In the genomic region with DNA sequence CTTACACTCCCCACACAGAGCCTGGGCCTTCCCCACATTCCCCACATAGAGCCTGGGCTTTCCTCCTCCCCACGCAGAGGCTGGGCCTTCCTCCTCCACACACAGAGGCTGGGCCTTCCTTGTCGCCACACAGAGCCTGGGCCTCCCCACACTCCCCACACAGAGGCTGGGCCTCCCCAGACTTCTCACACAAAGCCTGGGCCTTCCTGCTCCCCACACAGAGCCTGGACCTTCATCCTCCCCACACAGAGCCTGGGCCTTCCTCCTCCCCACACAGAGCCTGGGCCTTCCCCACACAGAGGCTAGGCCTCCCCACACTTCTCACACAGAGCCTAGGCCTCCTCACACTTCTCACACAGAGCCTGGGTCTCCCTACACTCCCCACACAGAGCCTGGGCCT, we compare ENCODE assay signal across 10 cellular contexts. TPM values are rescaled to one million over a fixed set of nuclear protein-coding genes. Genes with fewer than 3 reads are reported as not detected.
A peak's percentile ranks its signal among the peaks of the same experiment; 100 is the strongest.
DNase-seq lines count a peak whose midpoint lies in the region; ATAC-seq and TF ChIP-seq lines count a peak whose summit lies in the region.
"Not testable (repeated sequence)": the region's sequence is repeated elsewhere in the genome, so short reads cannot be mapped to it uniquely, and the experiment has no call there.
"Had no signal": no experiment of that assay in that cellular context is flagged by ENCODE, and none has a peak within 500 bp of the region (broad histone marks: within the 10 kb centered on the region; RNA-seq: fewer than 3 reads in every experiment).

No MANE protein-coding gene starts in this region.

- H3K4me3 Mint-ChIP-seq in activated CD4-positive, alpha-beta memory T cell treated with anti-CD3 and anti-CD28 coated beads for 36 hours; central memory CD8-positive, alpha-beta T cell: not testable (repeated sequence)
- H3K4me3 Mint-ChIP-seq in stimulated activated naive CD8-positive, alpha-beta T cell treated with anti-CD3 and anti-CD28 coated beads, Interleukin-15, amount 100 ng/mL, for 72 hours = peak overlapping the region; percentile 12 to 30

- H3K27me3 Mint-ChIP-seq in activated CD4-positive, alpha-beta memory T cell treated with anti-CD3 and anti-CD28 coated beads for 36 hours; central memory CD8-positive, alpha-beta T cell; stimulated activated naive CD8-positive, alpha-beta T cell treated with anti-CD3 and anti-CD28 coated beads, Interleukin-15, amount 100 ng/mL, for 72 hours: not testable (repeated sequence)

- POLR2A ChIA-PET in activated CD4-positive, alpha-beta memory T cell treated with anti-CD3 and anti-CD28 coated beads for 36 hours (lab: Charles Lee) = not testable (repeated sequence)

- not testable (repeated sequence) for H3K36me3 Mint-ChIP-seq in activated CD4-positive, alpha-beta memory T cell treated with anti-CD3 and anti-CD28 coated beads for 36 hours; activated naive CD4-positive, alpha-beta T cell treated with anti-CD3 and anti-CD28 coated beads, Interleukin-2, amount 50 U/mL, for 72 hours; central memory CD8-positive, alpha-beta T cell (ENCODE audit: insufficient read depth)

- H3K23ac ChIP-seq in mesendoderm (ENCODE audit: low read length) = not testable (repeated sequence)

- not testable (repeated sequence) for H4K5ac ChIP-seq in mesendoderm (ENCODE audit: low read length)

- H2BK15ac ChIP-seq in mesendoderm (replicated peaks; ENCODE audit: low read depth) = not testable (repeated sequence)

- H3K9me3 Mint-ChIP-seq in activated CD4-positive, alpha-beta memory T cell treated with anti-CD3 and anti-CD28 coated beads for 36 hours; activated naive CD4-positive, alpha-beta T cell treated with anti-CD3 and anti-CD28 coated beads, Interleukin-2, amount 50 U/mL, for 72 hours; central memory CD8-positive, alpha-beta T cell: not testable (repeated sequence)
- peaks cover 4 to 29% of the 10 kb centered on the region in 2 donors for H3K9me3 Mint-ChIP-seq in stimulated activated naive CD8-positive, alpha-beta T cell treated with anti-CD3 and anti-CD28 coated beads, Interleukin-15, amount 100 ng/mL, for 72 hours

- not testable (repeated sequence) for H3K9me3 ChIP-seq in DND-41 (ENCODE audit: insufficient read depth, low read length, severe bottlenecking); osteoblast (ENCODE audit: low read depth, low read length)

- not testable (repeated sequence) for H2BK120ac ChIP-seq in mesendoderm (ENCODE audit: low read depth, low read length)

- H3K4ac ChIP-seq in mesendoderm (ENCODE audit: low read depth, low read length) = not testable (repeated sequence)

- not testable (repeated sequence) for H2BK5ac ChIP-seq in mesendoderm (ENCODE audit: low read length)

- not testable (repeated sequence) for H4K8ac ChIP-seq in mesendoderm (ENCODE audit: low read depth, low read length)

- H2AK5ac ChIP-seq in mesendoderm (ENCODE audit: low read length) = not testable (repeated sequence)

- not testable (repeated sequence) for H3K36me3 ChIP-seq in DND-41 (ENCODE audit: insufficient read depth, low read length); mesendoderm (ENCODE audit: control insufficient read depth, insufficient read depth, low read length); osteoblast (ENCODE audit: insufficient read depth, low read length)

- not testable (repeated sequence) for H3K9ac ChIP-seq in DND-41 (ENCODE audit: low read depth, low read length); mesendoderm (ENCODE audit: low read length)

- H4K20me1 ChIP-seq in DND-41 (ENCODE audit: insufficient read depth, low read length); osteoblast (ENCODE audit: insufficient read depth, low read length): not testable (repeated sequence)

- H3K27ac Mint-ChIP-seq in activated CD4-positive, alpha-beta memory T cell treated with anti-CD3 and anti-CD28 coated beads for 36 hours = peak overlapping the region; percentile 45
- peak overlapping the region; percentile 39 to 88 for H3K27ac Mint-ChIP-seq in activated naive CD4-positive, alpha-beta T cell treated with anti-CD3 and anti-CD28 coated beads, Interleukin-2, amount 50 U/mL, for 72 hours
- H3K27ac Mint-ChIP-seq in central memory CD8-positive, alpha-beta T cell (ENCODE audit: low read depth) = peak overlapping the region; percentile 82
- peak overlapping the region; percentile 95 to 98 for H3K27ac Mint-ChIP-seq in stimulated activated naive CD8-positive, alpha-beta T cell treated with anti-CD3 and anti-CD28 coated beads, Interleukin-15, amount 100 ng/mL, for 72 hours

- peak overlapping the region; percentile 61; the same call in 1 of the 2 replicates for H2AFZ ChIP-seq in DND-41 (ENCODE audit: low read depth, low read length)
- H2AFZ ChIP-seq in osteoblast (ENCODE audit: low read length) = not testable (repeated sequence)

- WGBS in mesendoderm (ENCODE audit: extremely low coverage, insufficient coverage, low lambda C conversion rate) = no CpG with 5 or more reads among the region's 2 CpGs

- not testable (repeated sequence) for H3K18ac ChIP-seq in mesendoderm (ENCODE audit: low read length)

- DNase-seq in DND-41; activated CD4-positive, alpha-beta memory T cell treated with anti-CD3 and anti-CD28 coated beads for 36 hours; central memory CD8-positive, alpha-beta T cell (ENCODE audit: low spot score in 2 of 2); mesendoderm: not testable (repeated sequence)
- DNase-seq in HL-60 (ENCODE audit: low read depth in 1 of 2, low spot score in 1 of 2) (peak in 1 of 2 experiments; percentile 6), osteoblast (ENCODE audit: insufficient read length, low spot score, missing footprints) (peak; percentile 9)
- DNase-seq in activated naive CD4-positive, alpha-beta T cell treated with anti-CD3 and anti-CD28 coated beads, Interleukin-2, amount 50 U/mL, for 72 hours (ENCODE audit: low spot score in 2 of 2) = peak in 1 of 2 donors; percentile 45
- peak; percentile 26 to 56 for DNase-seq in stimulated activated naive CD8-positive, alpha-beta T cell treated with anti-CD3 and anti-CD28 coated beads, Interleukin-15, amount 100 ng/mL, for 72 hours

- H3K4me3 ChIP-seq in DND-41 (ENCODE audit: low read depth in 1 of 2, low read length in 2 of 2); HL-60 (replicated peaks; ENCODE audit: insufficient read depth, low read length); mesendoderm (ENCODE audit: low read length); osteoblast (ENCODE audit: insufficient read depth, low read length): not testable (repeated sequence)

- H3K27me3 ChIP-seq in DND-41 (ENCODE audit: insufficient read depth, low read length, poor library complexity); HL-60 (ENCODE audit: insufficient read depth, poor library complexity, severe bottlenecking); mesendoderm (ENCODE audit: insufficient read depth, low read length, poor library complexity); osteoblast (ENCODE audit: insufficient read depth, low read length): not testable (repeated sequence)

- peak overlapping the region; percentile 25 for H3K56ac ChIP-seq in mesendoderm (ENCODE audit: low read length)

- not testable (repeated sequence) for ATAC-seq in DND-41 (ENCODE audit: insufficient read depth, low read depth); central memory CD8-positive, alpha-beta T cell (replicated peaks; ENCODE audit: extremely low read depth, poor library complexity, severe bottlenecking)
- ATAC-seq in activated naive CD4-positive, alpha-beta T cell treated with anti-CD3 and anti-CD28 coated beads, Interleukin-2, amount 50 U/mL, for 72 hours = peak in 1 of 2 donors; percentile 8
- peak; percentile 23 for ATAC-seq in stimulated activated naive CD8-positive, alpha-beta T cell treated with anti-CD3 and anti-CD28 coated beads, Interleukin-15, amount 100 ng/mL, for 72 hours

- intact Hi-C loops in activated CD4-positive, alpha-beta memory T cell treated with anti-CD3 and anti-CD28 coated beads for 36 hours (cut with micrococcal nuclease) = loop anchor here (2.0 kb wide), 1 partner anchor 31 kb away; no protein-coding TSS in a partner anchor

- not testable (repeated sequence) for TF ChIP-seq CTCF in DND-41 (IDR thresholded peaks at IDR 0.05; ENCODE audit: borderline replicate concordance, extremely low read depth, low read length, poor library complexity, severe bottlenecking); HL-60 (IDR thresholded peaks at IDR 0.05; ENCODE audit: insufficient read depth, low read length); osteoblast (IDR thresholded peaks at IDR 0.05; ENCODE audit: extremely low read depth, low read depth, low read length)

- not testable (repeated sequence) for H3K27ac ChIP-seq in DND-41 (ENCODE audit: low read length); mesendoderm (ENCODE audit: low read depth, low read length); osteoblast (ENCODE audit: low read depth, low read length)
- 0 out of 2 replicates have a peak overlapping the region, but pooled peaks have one; percentile 46 for H3K27ac ChIP-seq in HL-60 (replicated peaks)

- H3K4me1 ChIP-seq in DND-41 (ENCODE audit: insufficient read depth, low read length); mesendoderm (ENCODE audit: control insufficient read depth, low read depth, low read length); osteoblast (ENCODE audit: insufficient read depth, low read length): not testable (repeated sequence)

- CTCF ChIA-PET in activated CD4-positive, alpha-beta memory T cell treated with anti-CD3 and anti-CD28 coated beads for 36 hours (lab: Charles Lee) = not testable (repeated sequence)

- H3K4me1 Mint-ChIP-seq in activated CD4-positive, alpha-beta memory T cell treated with anti-CD3 and anti-CD28 coated beads for 36 hours (ENCODE audit: low read depth) = peaks cover 16% of the 10 kb centered on the region
- not testable (repeated sequence) for H3K4me1 Mint-ChIP-seq in central memory CD8-positive, alpha-beta T cell
- peaks cover 32% of the 10 kb centered on the region for H3K4me1 Mint-ChIP-seq in stimulated activated naive CD8-positive, alpha-beta T cell treated with anti-CD3 and anti-CD28 coated beads, Interleukin-15, amount 100 ng/mL, for 72 hours

- H3K4me2 ChIP-seq in DND-41 (ENCODE audit: insufficient read depth, low read length); mesendoderm (ENCODE audit: low read length); osteoblast (ENCODE audit: insufficient read depth, low read length): not testable (repeated sequence)

- not testable (repeated sequence) for H3K79me2 ChIP-seq in DND-41 (ENCODE audit: insufficient read depth, low read length); mesendoderm (ENCODE audit: control insufficient read depth, insufficient read depth, low read length); osteoblast (ENCODE audit: insufficient read depth, low read length)

- not testable (repeated sequence) for H3K79me1 ChIP-seq in mesendoderm (ENCODE audit: low read length)

RNA-seq across cellular contexts. Expression of a gene that starts 10.5 kb away (rescaled TPM):
- under 1 TPM in 1 of 2 experiments, not detected in 1; 0.07 TPM for total RNA-seq in activated CD4-positive, alpha-beta memory T cell treated with anti-CD3 and anti-CD28 coated beads for 36 hours
- under 1 TPM in 1 of 2 donors, not detected in 1; 0.45 TPM for total RNA-seq in activated naive CD4-positive, alpha-beta T cell treated with anti-CD3 and anti-CD28 coated beads, Interleukin-2, amount 50 U/mL, for 72 hours
- 1.6 TPM for polyA plus RNA-seq in mesendoderm (2013, experiment 1 of 2)
- polyA plus RNA-seq in mesendoderm (2013, experiment 2 of 2) = 1.2 TPM
- under 0.01 and 0.29 TPM in 2 replicates for total RNA-seq in osteoblast
- total RNA-seq: CD4-positive, alpha-beta memory T cell; Peyer's patch had no signal
- polyA plus RNA-seq: CD4-positive, alpha-beta memory T cell had no signal

Comparison
In these comparisons a context has a peak if more than half of its experiments do, and no peak if none do; other contexts are left out.
1. H3K27ac Mint-ChIP-seq: peak in every context shown above with its lines; median percentile 96 in stimulated activated naive CD8-positive, alpha-beta T cell treated with anti-CD3 and anti-CD28 coated beads, Interleukin-15, amount 100 ng/mL, for 72 hours; 82 in central memory CD8-positive, alpha-beta T cell; 64 in activated naive CD4-positive, alpha-beta T cell treated with anti-CD3 and anti-CD28 coated beads, Interleukin-2, amount 50 U/mL, for 72 hours; 45 in activated CD4-positive, alpha-beta memory T cell treated with anti-CD3 and anti-CD28 coated beads for 36 hours.